ENCODE assay signal across 31 cellular contexts in the genomic region with DNA sequence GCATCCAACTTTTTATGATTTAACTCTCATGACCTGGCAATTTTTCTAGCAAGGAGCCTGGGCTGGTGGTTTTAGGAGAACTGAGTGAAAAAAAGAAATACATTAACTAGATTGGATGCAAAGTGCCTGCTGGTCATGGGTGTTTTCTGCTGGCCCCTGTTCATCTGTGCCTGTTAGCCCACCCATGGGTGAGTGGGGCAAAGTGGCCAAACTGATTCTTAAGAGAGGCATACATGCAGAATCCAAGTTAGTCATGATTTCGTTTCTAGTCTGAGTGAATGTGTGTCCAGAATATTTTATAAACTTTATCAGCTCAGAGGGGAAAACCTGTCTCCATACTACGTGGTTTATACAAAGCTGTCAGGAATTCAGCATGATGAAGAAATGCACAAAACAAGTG. TPM values are rescaled to one million over a fixed set of nuclear protein-coding genes. Genes with fewer than 3 reads are reported as not detected.
"Had no signal": no experiment of that assay in that cellular context is flagged by ENCODE, and none has a peak within 500 bp of the region (broad histone marks: within the 10 kb centered on the region; RNA-seq: fewer than 3 reads in every experiment).

No MANE protein-coding gene starts in this region.

- H3K27me3 ChIP-seq: testis, thyroid gland, tibial nerve, upper lobe of left lung, uterus, vagina had no signal

- FAIRE-seq: urothelium cell line had no signal

- H3K36me3 ChIP-seq: stomach, suprapubic skin, thoracic aorta, thyroid gland, tibial artery, tibial nerve, transverse colon, upper lobe of left lung, upper lobe of right lung, uterus, vagina had no signal

- H3K27ac ChIP-seq: stomach, suprapubic skin, testis, thoracic aorta, thyroid gland, tibial artery, tibial nerve, transverse colon, upper lobe of left lung, upper lobe of right lung, uterus, vagina had no signal

- H3K4me3 ChIP-seq: stomach, suprapubic skin, testis, thoracic aorta, thyroid gland, tibial artery, tibial nerve, transverse colon, upper lobe of left lung, upper lobe of right lung, uterus, vagina had no signal

- H3K9me3 ChIP-seq: stomach, suprapubic skin, testis, thoracic aorta, thyroid gland, tibial artery, transverse colon, upper lobe of left lung, upper lobe of right lung, uterus, vagina had no signal

- DNase-seq: stimulated activated CD4-positive, alpha-beta T cell treated with anti-CD3 and anti-CD28 coated beads, Interleukin-2, amount 100 ng/mL, for 48 hours; stimulated activated CD4-positive, alpha-beta T cell treated with anti-CD3 and anti-CD28 coated beads, Interleukin-4, amount 100 ng/mL, for 1 hour; stimulated activated CD4-positive, alpha-beta T cell treated with anti-CD3 and anti-CD28 coated beads, Interleukin-4, amount 100 ng/mL, for 24 hours; stimulated activated CD4-positive, alpha-beta T cell treated with anti-CD3 and anti-CD28 coated beads, Interleukin-4, amount 100 ng/mL, for 4 hours; stimulated activated CD8-positive, alpha-beta memory T cell treated with anti-CD3 and anti-CD28 coated beads, Interleukin-4, amount 100 ng/mL, for 48 hours; stimulated activated naive B cell treated with anti-CD40 and anti-IgM and Interleukin-4, amounts not matched to agents 10 μg/mL and 1 μg/mL and 100 μg/mL, for 72 hours; stimulated activated naive CD4-positive, alpha-beta T cell; stimulated activated naive CD4-positive, alpha-beta T cell treated with Interleukin-2 at 50 U/mL for 16 hours; stimulated activated naive CD8-positive, alpha-beta T cell treated with anti-CD3 and anti-CD28 coated beads, Interleukin-15, amount 100 ng/mL, for 72 hours; stimulated activated naive CD8-positive, alpha-beta T cell treated with anti-CD3 and anti-CD28 coated beads, Interleukin-15, Interleukin-2, amounts not matched to agents 100 U/mL and 50 U/mL, for 24 hours; stomach; substantia nigra; testis; thyroid gland; tibial artery; transverse colon; trophoblast cell; upper lobe of left lung; upper lobe of right lung; uterus had no signal

- H3K4me1 ChIP-seq: testis, thyroid gland, tibial artery, tibial nerve, upper lobe of left lung, upper lobe of right lung, uterus, vagina had no signal

- ATAC-seq: stimulated activated effector memory CD8-positive, alpha-beta T cell treated with anti-CD3 and anti-CD28 coated beads, Interleukin-12 subunit alpha, Interleukin-12 subunit beta, amount 100 ng/mL, for 72 hours; stimulated activated memory B cell treated with anti-CD40 and anti-IgM and Interleukin-4, amounts not matched to agents 10 μg/mL and 1 μg/mL and 100 μg/mL, for 72 hours; stimulated activated naive B cell treated with anti-CD40 and anti-IgM and Interleukin-4, amounts not matched to agents 10 μg/mL and 1 μg/mL and 100 μg/mL, for 72 hours; stimulated activated naive CD8-positive, alpha-beta T cell treated with anti-CD3 and anti-CD28 coated beads, Interleukin-15, amount 100 ng/mL, for 72 hours; stimulated activated naive CD8-positive, alpha-beta T cell treated with anti-CD3 and anti-CD28 coated beads, Interleukin-15, Interleukin-2, amounts not matched to agents 100 U/mL and 50 U/mL, for 24 hours; upper lobe of right lung had no signal

RNA-seq across cellular contexts. Expression of gene ITGAD, which starts 4.6 kb away (rescaled TPM):
- total RNA-seq: suprapubic skin, temporal lobe, thyroid gland, ureter, vagina had no signal
- polyA plus RNA-seq: stomach had no signal

RNA-seq across cellular contexts. Expression of gene COX6A2, which starts 39.6 kb away (rescaled TPM):
- total RNA-seq: stomach, subcutaneous adipose tissue, suprapubic skin, temporal lobe, thoracic aorta, thyroid gland, tibial nerve, transverse colon, upper lobe of left lung, upper lobe of right lung, ureter, urinary bladder, uterus, vagina had no signal
- polyA plus RNA-seq: urinary bladder had no signal
